33 cellular contexts compared by ENCODE assay signal in the genomic region with DNA sequence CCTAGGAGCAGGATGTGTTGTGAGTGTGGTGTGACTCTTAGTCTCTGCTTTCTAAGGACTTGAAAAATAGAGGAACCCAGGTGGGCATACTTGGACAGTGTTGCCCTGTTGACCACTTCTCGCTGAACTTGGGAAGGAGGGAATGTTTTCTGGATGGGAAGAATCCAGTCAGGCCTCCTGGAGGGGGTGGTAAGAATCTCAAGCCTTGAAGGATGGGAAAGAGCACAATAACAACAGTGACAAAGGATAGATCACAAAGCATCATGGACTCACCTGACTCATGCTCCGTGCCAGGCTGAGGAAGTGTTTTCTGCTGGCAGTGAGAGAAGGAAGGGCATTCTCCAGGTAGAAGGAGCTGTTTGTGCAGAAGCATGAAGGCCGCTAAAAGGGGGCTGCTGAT. TPM values are rescaled to one million over a fixed set of nuclear protein-coding genes. Genes with fewer than 3 reads are reported as not detected.
DNase-seq lines count a peak whose midpoint lies in the region; ATAC-seq and TF ChIP-seq lines count a peak whose summit lies in the region.
"Had no signal": no experiment of that assay in that cellular context is flagged by ENCODE, and none has a peak within 500 bp of the region (broad histone marks: within the 10 kb centered on the region; RNA-seq: fewer than 3 reads in every experiment).

No MANE protein-coding gene starts in this region.

- TF ChIP-seq POLR2A in body of pancreas (IDR thresholded peaks at IDR 0.05) = no peak

- H3K27me3 ChIP-seq in body of pancreas (no peaks in the 10 kb centered on the region), MM.1S (replicated peaks; ENCODE audit: insufficient read depth, low read length) (no peaks in the 10 kb centered on the region)
- H3K27me3 ChIP-seq: adrenal gland, gastrocnemius medialis, ovary had no signal

- no peaks in the 10 kb centered on the region for H3K27me3 Mint-ChIP-seq in T-helper 1 cell treated with Interleukin-12 subunit alpha and Interleukin-12 subunit beta and Interleukin-4 antibody, amounts not matched to agents 30 μg/mL and 1 μg/mL, for 36 hours (ENCODE audit: low read depth)
- no peaks in the 10 kb centered on the region for H3K27me3 Mint-ChIP-seq in progenitor cell of endocrine pancreas
- H3K27me3 Mint-ChIP-seq: brain; CD4-positive, alpha-beta memory T cell had no signal

- TF ChIP-seq CTCF in HEK293 (tag by site-specific recombination; IDR thresholded peaks at IDR 0.05) (no peak), body of pancreas (IDR thresholded peaks at IDR 0.05) (no peak), progenitor cell of endocrine pancreas (IDR thresholded peaks at IDR 0.05; ENCODE audit: unreplicated experiment) (no peak), MM.1S (IDR thresholded peaks at IDR 0.05; ENCODE audit: low read length) (no peak)

- intact Hi-C loops in body of pancreas (cut with DNase I) = no loop called here

- peak overlapping the region; percentile 24 for H3K27ac Mint-ChIP-seq in T-helper 1 cell treated with Interleukin-12 subunit alpha and Interleukin-12 subunit beta and Interleukin-4 antibody, amounts not matched to agents 30 μg/mL and 1 μg/mL, for 36 hours
- peak overlapping the region; percentile 60 for H3K27ac Mint-ChIP-seq in progenitor cell of endocrine pancreas
- H3K27ac Mint-ChIP-seq: activated T-cell treated with anti-CD3 and anti-CD28 coated beads, Interleukin-2, amount 50 U/mL, for 72 hours had no signal

- no peaks in the 10 kb centered on the region for H3K9me3 ChIP-seq in HEK293 (ENCODE audit: control insufficient read depth, insufficient read depth, low read depth, low read length)
- no peaks in the 10 kb centered on the region for H3K9me3 ChIP-seq in body of pancreas
- no peaks in the 10 kb centered on the region for H3K9me3 ChIP-seq in MM.1S (replicated peaks; ENCODE audit: insufficient read depth, low read length)
- H3K9me3 ChIP-seq: adrenal gland, gastrocnemius medialis, ovary had no signal

- peaks cover 22% of the 10 kb centered on the region for H3K36me3 Mint-ChIP-seq in T-helper 1 cell treated with Interleukin-12 subunit alpha and Interleukin-12 subunit beta and Interleukin-4 antibody, amounts not matched to agents 30 μg/mL and 1 μg/mL, for 36 hours (ENCODE audit: low read depth)
- peaks cover 13% of the 10 kb centered on the region for H3K36me3 Mint-ChIP-seq in progenitor cell of endocrine pancreas (ENCODE audit: insufficient read depth)

- no peaks in the 10 kb centered on the region for H3K4me1 ChIP-seq in HEK293 (ENCODE audit: control insufficient read depth, insufficient read depth, low read length)
- peaks cover 41% of the 10 kb centered on the region for H3K4me1 ChIP-seq in body of pancreas
- no peaks in the 10 kb centered on the region for H3K4me1 ChIP-seq in MM.1S (ENCODE audit: low read length)
- H3K4me1 ChIP-seq: adrenal gland had no signal

- H3K36me3 ChIP-seq in HEK293 (ENCODE audit: control insufficient read depth in 2 of 2, insufficient read depth in 1 of 2, low read length in 2 of 2) (peaks cover 18 to 70% of the 10 kb centered on the region in 2 experiments), body of pancreas (replicated peaks in 1 of 2; ENCODE audit: insufficient read depth in 1 of 2, low read depth in 2 of 2) (peaks cover 0 to 7% of the 10 kb centered on the region in 2 donors), MM.1S (replicated peaks; ENCODE audit: insufficient read depth, low read length) (no peaks in the 10 kb centered on the region)
- H3K36me3 ChIP-seq: ovary had no signal

- peaks cover 5% of the 10 kb centered on the region for H3K4me1 Mint-ChIP-seq in T-helper 1 cell treated with Interleukin-12 subunit alpha and Interleukin-12 subunit beta and Interleukin-4 antibody, amounts not matched to agents 30 μg/mL and 1 μg/mL, for 36 hours (ENCODE audit: low read depth)
- peaks cover 6% of the 10 kb centered on the region for H3K4me1 Mint-ChIP-seq in progenitor cell of endocrine pancreas (ENCODE audit: low read depth)
- H3K4me1 Mint-ChIP-seq: brain had no signal

- H2AFZ ChIP-seq in MM.1S (ENCODE audit: low read length) = no peak overlapping the region

- H3K27ac ChIP-seq in HEK293 (ENCODE audit: extremely low read depth, low read depth, low read length) (no peak overlapping the region), body of pancreas (peak overlapping the region in 3 of 4 donors; percentile 31 to 89 (median 36)), MM.1S (ENCODE audit: low read length) (no peak overlapping the region)
- H3K27ac ChIP-seq: 22Rv1, adrenal gland, ovary, WERI-Rb-1 had no signal

- H3K79me2 ChIP-seq in MM.1S (ENCODE audit: low read length) = no peaks in the 10 kb centered on the region

- no peak for DNase-seq in T-helper 1 cell
- DNase-seq in body of pancreas = no peak
- no peak for DNase-seq in progenitor cell of endocrine pancreas (ENCODE audit: low spot score, unreplicated experiment)
- DNase-seq in SK-N-DZ (ENCODE audit: low spot score) = no peak
- no peak for DNase-seq in MM.1S
- DNase-seq in NCI-H2107 treated with DMSO at 0.1 percent for 48 hours (lab: John Stamatoyannopoulos, UW; ENCODE audit: unreplicated experiment) = no peak
- DNase-seq: activated naive CD4-positive, alpha-beta T cell treated with Interleukin-2 at 50 U/mL for 16 hours; activated T-cell treated with anti-CD3 and anti-CD28 coated beads, Interleukin-2, amount 50 U/mL, for 72 hours; adrenal gland; CD4-positive, alpha-beta memory T cell; gastrocnemius medialis; Kasumi-1; natural killer cell; NCI-H1694; NCI-H2171; NCI-H82; ovary; SIG-M5; stimulated activated naive CD4-positive, alpha-beta T cell treated with Interleukin-2 at 50 U/mL for 16 hours; T1000; WERI-Rb-1 had no signal

- H3K9me3 Mint-ChIP-seq in T-helper 1 cell treated with Interleukin-12 subunit alpha and Interleukin-12 subunit beta and Interleukin-4 antibody, amounts not matched to agents 30 μg/mL and 1 μg/mL, for 36 hours = no peaks in the 10 kb centered on the region
- no peaks in the 10 kb centered on the region for H3K9me3 Mint-ChIP-seq in progenitor cell of endocrine pancreas (ENCODE audit: low read depth)
- H3K9me3 Mint-ChIP-seq: activated T-cell treated with anti-CD3 and anti-CD28 coated beads, Interleukin-2, amount 50 U/mL, for 72 hours; brain; CD4-positive, alpha-beta memory T cell; natural killer cell had no signal

- POLR2A ChIA-PET in HEK293 (lab: Yijun Ruan, JAX) = interaction anchor here (1.0 to 1.1 kb wide), 2 partner anchors 8 to 54 kb away, joined by 5 to 6 read pairs; partner anchors contain the start of genes FUS and KAT8

- WGBS in body of pancreas, 2 donors = 89 to 96% methylated on average over 3 of the region's 3 CpGs

- no peak overlapping the region for H3K9ac ChIP-seq in MM.1S (ENCODE audit: low read length)

- CTCF ChIA-PET in HEK293 (lab: Yijun Ruan, JAX) = no interaction called here

- H4K20me1 ChIP-seq in MM.1S (ENCODE audit: insufficient read depth, low read length) = no peaks in the 10 kb centered on the region

- H3K4me3 Mint-ChIP-seq in T-helper 1 cell treated with Interleukin-12 subunit alpha and Interleukin-12 subunit beta and Interleukin-4 antibody, amounts not matched to agents 30 μg/mL and 1 μg/mL, for 36 hours = no peak overlapping the region
- H3K4me3 Mint-ChIP-seq in progenitor cell of endocrine pancreas (ENCODE audit: low read depth) = no peak overlapping the region
- H3K4me3 Mint-ChIP-seq: activated T-cell treated with anti-CD3 and anti-CD28 coated beads, Interleukin-2, amount 50 U/mL, for 72 hours; brain; natural killer cell had no signal

- no peaks in the 10 kb centered on the region for H3K9me2 ChIP-seq in MM.1S (replicated peaks; ENCODE audit: insufficient read depth, low read length)

- H3F3A ChIP-seq in MM.1S (ENCODE audit: insufficient read depth, low read length) = no peaks in the 10 kb centered on the region

- H3K4me3 ChIP-seq in HEK293 (ENCODE audit: low read depth, low read length) (no peak overlapping the region), body of pancreas (no peak overlapping the region), MM.1S (ENCODE audit: low read length) (no peak overlapping the region)
- H3K4me3 ChIP-seq: adrenal gland, gastrocnemius medialis, GM12878, ovary had no signal

- H3K4me2 ChIP-seq in MM.1S (ENCODE audit: low read depth, low read length) = no peak overlapping the region

- no peak for ATAC-seq in body of pancreas
- ATAC-seq: activated T-cell treated with anti-CD3 and anti-CD28 coated beads, Interleukin-2, amount 50 U/mL, for 72 hours; gastrocnemius medialis; GM12878; natural killer cell had no signal

TF ChIP-seq in HEK293, 187 proteins besides CTCF, POLR2A, EP300 and RAD21:
- no peak for TF ChIP-seq ZNF350 (tag by site-specific recombination; IDR thresholded peaks at IDR 0.05)
- TF ChIP-seq GLI4 (tag by site-specific recombination; IDR thresholded peaks at IDR 0.05) = peak; percentile 90

RNA-seq across cellular contexts. Expression of gene KAT8, which starts 8.4 kb away (rescaled TPM):
- total RNA-seq in body of pancreas = 10 to 100 TPM; 55.7 to 66.4 TPM
- 72.4 and 76.1 TPM in 2 replicates for total RNA-seq in progenitor cell of endocrine pancreas
- 116 and 121 TPM in 2 replicates for polyA plus RNA-seq in SK-N-DZ (2014; cell fraction: cytosol; rRNA removed)
- polyA plus RNA-seq in SK-N-DZ (2014; cell fraction: nucleus; rRNA removed) = 109 and 110 TPM in 2 replicates

RNA-seq across cellular contexts. Expression of gene PRSS8, which starts 9.7 kb away (rescaled TPM):
- total RNA-seq in body of pancreas (10 to 100 TPM; 75.5 to 81.7 TPM), progenitor cell of endocrine pancreas (107 and 111 TPM in 2 replicates)
- 0.70 and 1.0 TPM in 2 replicates for polyA plus RNA-seq in SK-N-DZ (2014; cell fraction: cytosol; rRNA removed)
- polyA plus RNA-seq in SK-N-DZ (2014; cell fraction: nucleus; rRNA removed) = 0.12 and 1.0 TPM in 2 replicates
- total RNA-seq: activated T-cell treated with anti-CD3 and anti-CD28 coated beads, Interleukin-2, amount 50 U/mL, for 72 hours; CD4-positive, alpha-beta memory T cell; chondrocyte; endothelial cell of umbilical vein; lung microvascular endothelial cell; mononuclear cell; natural killer cell; NCI-H460; skeletal muscle tissue; temporal lobe had no signal

RNA-seq across cellular contexts. Expression of gene BCKDK, which starts 17.7 kb away (rescaled TPM):
- 10 to 100 TPM; 33.9 to 61.7 TPM for total RNA-seq in body of pancreas
- total RNA-seq in progenitor cell of endocrine pancreas = 40.1 and 41.7 TPM in 2 replicates
- 24.8 and 28.5 TPM in 2 replicates for polyA plus RNA-seq in SK-N-DZ (2014; cell fraction: cytosol; rRNA removed)
- polyA plus RNA-seq in SK-N-DZ (2014; cell fraction: nucleus; rRNA removed) = 32.7 and 47.2 TPM in 2 replicates

RNA-seq across cellular contexts. Expression of gene PRSS36, which starts 24.0 kb away (rescaled TPM):
- total RNA-seq in body of pancreas (10 to 100 TPM in 1 of 2 donors, under 1 TPM in 1; 0.52 to 65.3 TPM), progenitor cell of endocrine pancreas (0.65 and 0.69 TPM in 2 replicates)
- polyA plus RNA-seq in SK-N-DZ (2014; cell fraction: cytosol; rRNA removed) = 0.22 and 0.46 TPM in 2 replicates
- polyA plus RNA-seq in SK-N-DZ (2014; cell fraction: nucleus; rRNA removed) = 0.24 and 1.3 TPM in 2 replicates
- total RNA-seq: endothelial cell of umbilical vein, NCI-H460 had no signal

RNA-seq across cellular contexts. Expression of gene VKORC1, which starts 31.2 kb away (rescaled TPM):
- total RNA-seq in body of pancreas (100 to 1,000 TPM in 1 of 2 donors, 10 to 100 TPM in 1; 42.5 to 104 TPM), progenitor cell of endocrine pancreas (51.0 and 54.8 TPM in 2 replicates)
- 152 and 159 TPM in 2 replicates for polyA plus RNA-seq in SK-N-DZ (2014; cell fraction: cytosol; rRNA removed)
- polyA plus RNA-seq in SK-N-DZ (2014; cell fraction: nucleus; rRNA removed) = 119 and 126 TPM in 2 replicates

Comparison
In these comparisons a context has a peak if more than half of its experiments do, and no peak if none do; other contexts are left out.
1. H3K27ac ChIP-seq: peak in body of pancreas (3 of 4); none in HEK293 (single experiment) and MM.1S (single experiment).